In the genomic region with DNA sequence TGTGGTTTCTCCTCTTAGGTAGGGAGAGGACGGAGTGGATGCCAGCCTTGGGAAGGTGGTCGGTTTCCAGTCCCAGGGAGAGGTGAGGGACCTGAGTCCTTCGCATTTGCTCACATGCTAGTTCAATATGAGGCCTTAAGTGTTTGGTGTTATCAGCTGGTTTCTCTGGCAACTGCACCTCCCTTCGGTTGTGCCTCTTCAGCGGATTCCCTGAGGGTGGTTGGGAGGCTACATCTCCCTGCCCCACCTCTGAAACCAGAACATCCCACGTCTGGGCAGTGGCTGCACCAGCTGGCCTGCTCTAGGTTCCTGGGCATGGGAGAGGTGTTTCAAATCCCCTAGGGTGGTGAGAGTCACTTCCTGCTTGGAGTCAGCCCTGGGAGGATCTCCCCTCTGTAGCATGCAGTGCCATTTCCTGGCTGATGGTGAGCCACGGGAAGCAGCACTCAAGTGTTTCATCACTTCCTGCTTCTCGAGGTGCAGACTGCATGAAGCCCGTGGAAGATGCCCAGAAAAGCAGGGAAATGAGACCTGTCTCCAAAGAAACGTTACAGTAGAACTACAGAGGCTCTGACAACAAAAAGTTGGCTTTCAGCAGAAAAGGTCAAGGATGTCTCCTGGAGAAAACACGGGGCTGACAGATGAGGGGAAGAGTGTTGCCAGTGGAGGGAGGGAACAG, we compare ENCODE assay signal across 1 cellular context.
TF ChIP-seq lines count a peak whose summit lies in the region.

No MANE protein-coding gene starts in this region.

TF ChIP-seq in GM12878, 131 proteins besides CTCF, POLR2A, EP300 and RAD21:
- TF ChIP-seq POLR2AphosphoS5 (IDR thresholded peaks at IDR 0.05; ENCODE audit: low read length) (no peak), CREM (IDR thresholded peaks at IDR 0.05; ENCODE audit: low read depth) (no peak), SPI1 (IDR thresholded peaks at IDR 0.05; ENCODE audit: borderline replicate concordance, insufficient read depth, low read depth, low read length) (peak; percentile 16; the same call in 1 of the 2 replicates), SREBF1 (IDR thresholded peaks at IDR 0.05; ENCODE audit: low read length) (no peak)
